Comparison of ENCODE assay signal across 12 cellular contexts in genomic region chr3:55416381-55416821, GRCh38.
DNase-seq lines count a peak whose midpoint lies in the region; ATAC-seq and TF ChIP-seq lines count a peak whose summit lies in the region.
"Had no signal": no experiment of that assay in that cellular context is flagged by ENCODE, and none has a peak within 500 bp of the region (broad histone marks: within the 10 kb centered on the region; RNA-seq: fewer than 3 reads in every experiment).

No MANE protein-coding gene starts in this region.

- no peak for TF ChIP-seq CTCF in mesothelial cell of epicardium (IDR thresholded peaks at IDR 0.05; ENCODE audit: unreplicated experiment)

- peak overlapping the region; percentile 6 for H3K27ac Mint-ChIP-seq in mesothelial cell of epicardium

- H3K4me1 Mint-ChIP-seq in mesothelial cell of epicardium = peaks cover 19% of the 10 kb centered on the region

- H3K27me3 Mint-ChIP-seq in mesothelial cell of epicardium (ENCODE audit: low read depth) = no peaks in the 10 kb centered on the region

- in situ Hi-C loops in Caki2 (cut with HindIII; ENCODE audit: low pct_unique_long_range_greater_than_20kb, low sequenced_read_pairs) = no loop called here

- H3K4me3 Mint-ChIP-seq in mesothelial cell of epicardium = no peak overlapping the region
- H3K4me3 Mint-ChIP-seq: activated T-cell treated with anti-CD3 and anti-CD28 coated beads, Interleukin-2, amount 50 U/mL, for 4 hours had no signal

- H3K36me3 Mint-ChIP-seq in mesothelial cell of epicardium = peaks cover 4% of the 10 kb centered on the region

- ATAC-seq in GM19397 (IDR thresholded peaks at IDR 0.05; ENCODE audit: unreplicated experiment) = no peak
- ATAC-seq: activated T-cell treated with anti-CD3 and anti-CD28 coated beads, Interleukin-2, amount 50 U/mL, for 4 hours had no signal

- DNase-seq in Caki2 (ENCODE audit: low read depth) (peak; percentile 81), NCI-H1048 (lab: John Stamatoyannopoulos, UW) (peak; percentile 50), astrocyte of the hippocampus (ENCODE audit: low read depth, low spot score) (peak; percentile 62), mesothelial cell of epicardium (ENCODE audit: low spot score in 2 of 2, unreplicated experiment in 2 of 2) (no peak), SKM-1 treated with dmso at 0.1 percent for 144 hours (lab: John Stamatoyannopoulos, UW; ENCODE audit: unreplicated experiment) (no peak), activated T-cell treated with anti-CD3 and anti-CD28 coated beads for 4 hours (no peak)
- DNase-seq in stimulated activated CD4-positive, alpha-beta T cell treated with anti-CD3 and anti-CD28 coated beads, Interleukin-4, amount 100 ng/mL, for 4 hours = no peak
- DNase-seq: activated T-cell treated with anti-CD3 and anti-CD28 coated beads, Interleukin-2, amount 50 U/mL, for 4 hours; DND-41; occipital lobe; T-helper 1 cell had no signal

- H3K9me3 Mint-ChIP-seq in mesothelial cell of epicardium = peaks cover 26% of the 10 kb centered on the region

Comparison
In these comparisons a context has a peak if more than half of its experiments do, and no peak if none do; other contexts are left out.
1. DNase-seq: peak in Caki2 (single experiment), NCI-H1048 (single experiment) and astrocyte of the hippocampus (single experiment); none in mesothelial cell of epicardium (0 of 2), SKM-1 treated with dmso at 0.1 percent for 144 hours (single experiment), activated T-cell treated with anti-CD3 and anti-CD28 coated beads for 4 hours (single experiment) and stimulated activated CD4-positive, alpha-beta T cell treated with anti-CD3 and anti-CD28 coated beads, Interleukin-4, amount 100 ng/mL, for 4 hours (0 of 2).